In genomic region chr4:169438057-169438480, GRCh38 we compare ENCODE assay signal across 16 cellular contexts.
DNase-seq lines count a peak whose midpoint lies in the region; ATAC-seq, FAIRE-seq and TF ChIP-seq lines count a peak whose summit lies in the region.
"Had no signal": no experiment of that assay in that cellular context is flagged by ENCODE, and none has a peak within 500 bp of the region (broad histone marks: within the 10 kb centered on the region; RNA-seq: fewer than 3 reads in every experiment).

No MANE protein-coding gene starts in this region.

- peaks cover 21 to 26% (median 22%) of the 10 kb centered on the region in 3 donors for H3K4me1 ChIP-seq in pancreas
- H3K4me1 ChIP-seq: vagina had no signal

- H3K27me3 Mint-ChIP-seq in activated T-cell treated with anti-CD3 and anti-CD28 coated beads, Interleukin-2, amount 50 U/mL, for 4 hours (ENCODE audit: low read depth) = no peaks in the 10 kb centered on the region
- H3K27me3 Mint-ChIP-seq: activated naive CD4-positive, alpha-beta T cell treated with anti-CD3 and anti-CD28 coated beads, Interleukin-2, amount 10 ng/mL, durations not matched to agents 7 days and 5 days; dendritic cell treated with granulocyte-macrophage colony-stimulating factor and Interleukin-4, amounts not matched to agents 40 ng/mL and 50 ng/mL, for 4 days had no signal

- no peak for DNase-seq in pancreas
- DNase-seq in posterior cingulate gyrus = no peak
- DNase-seq in hypothalamus (lab: John Stamatoyannopoulos, UW) = no peak
- DNase-seq in NCI-H187 treated with DMSO at 0.1 percent for 48 hours (lab: John Stamatoyannopoulos, UW) = no peak
- no peak for DNase-seq in activated T-cell treated with anti-CD3 and anti-CD28 coated beads, Interleukin-2, amount 50 U/mL, for 4 hours
- DNase-seq: activated CD4-positive, CD25-positive, alpha-beta regulatory T cell treated with anti-CD3 and anti-CD28 coated beads, Interleukin-2, amount 50 U/mL, for 72 hours; activated naive CD4-positive, alpha-beta T cell treated with anti-CD3 and anti-CD28 coated beads, Interleukin-2, amount 10 ng/mL, durations not matched to agents 7 days and 5 days; DMS 273 treated with DMSO at 0.1 percent for 48 hours; KBM-7; NCI-H2107; Right ventricle myocardium superior had no signal

- H3K4me3 ChIP-seq in pancreas = no peak overlapping the region
- H3K4me3 ChIP-seq: vagina had no signal

- 29 to 36% methylated on average over 2 of the region's 2 CpGs for WGBS in pancreas, 2 donors

- H3K27ac ChIP-seq in pancreas = peak overlapping the region in 2 of 4 donors; percentile 25 to 27
- H3K27ac ChIP-seq: vagina had no signal

- ATAC-seq in GM19025 (IDR thresholded peaks at IDR 0.05; ENCODE audit: low read depth, unreplicated experiment) (peak; percentile 34), HG02610 (IDR thresholded peaks at IDR 0.05; ENCODE audit: unreplicated experiment) (peak; percentile 55), HG03432 (IDR thresholded peaks at IDR 0.05; ENCODE audit: unreplicated experiment) (peak; percentile 62), pancreas (peak in 3 of 4 donors; percentile 53 to 67 (median 55))
- ATAC-seq in activated T-cell treated with anti-CD3 and anti-CD28 coated beads, Interleukin-2, amount 50 U/mL, for 4 hours = no peak

- H3K4me3 Mint-ChIP-seq in activated T-cell treated with anti-CD3 and anti-CD28 coated beads, Interleukin-2, amount 50 U/mL, for 4 hours = no peak overlapping the region
- H3K4me3 Mint-ChIP-seq: activated naive CD4-positive, alpha-beta T cell treated with anti-CD3 and anti-CD28 coated beads, Interleukin-2, amount 10 ng/mL, durations not matched to agents 7 days and 5 days; dendritic cell treated with granulocyte-macrophage colony-stimulating factor and Interleukin-4, amounts not matched to agents 40 ng/mL and 50 ng/mL, for 4 days had no signal

- H3K9me3 ChIP-seq in pancreas = no peaks in the 10 kb centered on the region

- H3K36me3 ChIP-seq in pancreas = no peaks in the 10 kb centered on the region
- H3K36me3 ChIP-seq: vagina had no signal

- intact Hi-C loops in pancreas (cut with DNase I) = no loop called here
- intact Hi-C loops in posterior cingulate gyrus (cut with DNase I) = no loop called here

- peaks cover 5% of the 10 kb centered on the region for H3K9me3 Mint-ChIP-seq in activated T-cell treated with anti-CD3 and anti-CD28 coated beads, Interleukin-2, amount 50 U/mL, for 4 hours

- no peaks in the 10 kb centered on the region for H3K27me3 ChIP-seq in pancreas
- H3K27me3 ChIP-seq: vagina had no signal

- no peak for TF ChIP-seq CTCF in pancreas (IDR thresholded peaks at IDR 0.05)

- no peaks in the 10 kb centered on the region for H3K4me1 Mint-ChIP-seq in activated T-cell treated with anti-CD3 and anti-CD28 coated beads, Interleukin-2, amount 50 U/mL, for 4 hours (ENCODE audit: low read depth)

- peaks cover 15% of the 10 kb centered on the region for H3K36me3 Mint-ChIP-seq in activated T-cell treated with anti-CD3 and anti-CD28 coated beads, Interleukin-2, amount 50 U/mL, for 4 hours (ENCODE audit: insufficient read depth)

- FAIRE-seq in pancreas (lab: Jason Lieb, UNC) = no peak

Comparison
In these comparisons a context has a peak if more than half of its experiments do, and no peak if none do; other contexts are left out.
1. ATAC-seq: peak in GM19025 (single experiment), HG02610 (single experiment), HG03432 (single experiment) and pancreas (3 of 4); none in activated T-cell treated with anti-CD3 and anti-CD28 coated beads, Interleukin-2, amount 50 U/mL, for 4 hours (0 of 2).